ENCODE assay signal across 24 cellular contexts in the genomic region with DNA sequence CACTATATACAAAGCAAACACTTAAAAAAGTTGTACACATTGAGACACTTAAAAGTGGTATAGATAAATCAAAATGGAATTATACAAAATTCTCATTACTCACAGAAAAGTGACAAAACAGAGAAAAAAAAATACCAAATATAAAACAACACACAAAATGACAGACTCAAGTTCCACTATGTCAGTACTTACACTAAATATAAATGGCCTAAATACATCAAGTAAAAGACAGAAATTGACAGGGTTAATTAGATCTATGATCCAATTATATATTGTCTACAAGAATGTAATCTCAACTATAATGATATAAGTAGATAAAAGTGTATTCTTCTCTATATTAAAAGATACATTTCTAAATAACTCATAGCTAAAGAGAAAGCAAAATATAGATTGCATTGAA.
"Had no signal": no experiment of that assay in that cellular context is flagged by ENCODE, and none has a peak within 500 bp of the region (broad histone marks: within the 10 kb centered on the region; RNA-seq: fewer than 3 reads in every experiment).

No MANE protein-coding gene starts in this region.

- FAIRE-seq: endothelial cell of umbilical vein, frontal cortex had no signal

- H3K79me2 ChIP-seq: hepatocyte had no signal

- H2AFZ ChIP-seq: hepatocyte had no signal

- DNase-seq: dermis blood vessel endothelial cell; dorsolateral prefrontal cortex; effector CD4-positive, alpha-beta T cell; effector memory CD4-positive, alpha-beta T cell; foreskin keratinocyte; heart left ventricle; hypothalamus; immature natural killer cell; islet precursor cell; kidney; kidney glomerular epithelial cell; left colon; left ventricle myocardium inferior; lower lobe of right lung; mesenchymal stem cell; mucosa of descending colon; naive B cell had no signal

- H3K9me3 ChIP-seq: gastroesophageal sphincter had no signal

- H3K36me3 ChIP-seq: esophagus muscularis mucosa, gastroesophageal sphincter, heart left ventricle, left ventricle myocardium inferior, lower lobe of right lung had no signal

- H3K4me3 ChIP-seq: coronary artery, dorsolateral prefrontal cortex, esophagus muscularis mucosa, gastroesophageal sphincter, heart left ventricle, hepatocyte, left ventricle myocardium inferior, lower lobe of right lung, mucosa of descending colon had no signal

- H3K27me3 ChIP-seq: esophagus muscularis mucosa, foreskin keratinocyte, gastroesophageal sphincter, hepatocyte had no signal

- H3K4me2 ChIP-seq: hepatocyte had no signal

- H3K4me1 ChIP-seq: esophagus muscularis mucosa, foreskin keratinocyte, gastroesophageal sphincter, heart left ventricle, left ventricle myocardium inferior, lower lobe of right lung had no signal

- ATAC-seq: foreskin keratinocyte, gastroesophageal sphincter, heart left ventricle, left colon, left lobe of liver, lower lobe of right lung, mucosa of descending colon had no signal

- H3K27ac ChIP-seq: coronary artery, dorsolateral prefrontal cortex, esophagus muscularis mucosa, foreskin keratinocyte, gastroesophageal sphincter, heart left ventricle, hepatocyte, left ventricle myocardium inferior, lower lobe of right lung had no signal
